In genomic region chr7:134669845-134670373, GRCh38 we compare ENCODE assay signal across 8 cellular contexts. TPM values are rescaled to one million over a fixed set of nuclear protein-coding genes. Genes with fewer than 3 reads are reported as not detected.
DNase-seq lines count a peak whose midpoint lies in the region; ATAC-seq and TF ChIP-seq lines count a peak whose summit lies in the region.

No MANE protein-coding gene starts in this region.

- peak overlapping the region; percentile 34 for H3K4me3 ChIP-seq in DOHH2 (ENCODE audit: low read length)
- H3K4me3 ChIP-seq in fibroblast of lung (replicated peaks in 1 of 4; ENCODE audit: control extremely low read depth in 1 of 4, insufficient read depth in 1 of 4, low read depth in 3 of 4, low read length in 4 of 4): peak overlapping the region in 1 of 4 experiments; percentile 13
- peak overlapping the region; percentile 40 to 51 (median 49) for H3K4me3 ChIP-seq in skeletal muscle tissue (ENCODE audit: low read length in 3 of 3)

- peak; percentile 22 for DNase-seq in NCI-H526 treated with DMSO at 0.1 percent for 48 hours (lab: John Stamatoyannopoulos, UW)
- peak in 2 of 3 experiments; percentile 32 to 44 for DNase-seq in activated CD8-positive, alpha-beta memory T cell treated with anti-CD3 and anti-CD28 coated beads for 48 hours (ENCODE audit: low read depth in 2 of 3, low spot score in 2 of 3)
- DNase-seq in fibroblast of lung (ENCODE audit: low read depth in 2 of 2): peak; percentile 68 to 94
- no peak for DNase-seq in HEK293T (ENCODE audit: extremely low spot score)

- no peaks in the 10 kb centered on the region for H3F3A ChIP-seq in DOHH2 (ENCODE audit: control insufficient read depth, insufficient read depth)

- CTCF ChIA-PET in HEK293T (lab: Yijun Ruan, JAX): no interaction called here

- ATAC-seq in HG02884 (IDR thresholded peaks at IDR 0.05; ENCODE audit: unreplicated experiment): peak; percentile 78
- no peak for ATAC-seq in HG03520 (IDR thresholded peaks at IDR 0.05; ENCODE audit: unreplicated experiment)

- peaks cover 44% of the 10 kb centered on the region for H3K4me1 ChIP-seq in DOHH2 (ENCODE audit: control insufficient read depth, low read length)
- peaks cover 2% of the 10 kb centered on the region for H3K4me1 ChIP-seq in fibroblast of lung (ENCODE audit: control insufficient read depth, extremely low read depth, insufficient read depth, low read length)
- peaks cover 14 to 19% (median 15%) of the 10 kb centered on the region in 3 donors for H3K4me1 ChIP-seq in skeletal muscle tissue (ENCODE audit: control insufficient read depth in 3 of 3, insufficient read depth in 3 of 3, low read length in 3 of 3)

- H3K36me3 ChIP-seq in DOHH2 (ENCODE audit: control insufficient read depth, low read length) (no peaks in the 10 kb centered on the region), fibroblast of lung (ENCODE audit: control insufficient read depth, insufficient read depth, low read length) (no peaks in the 10 kb centered on the region), skeletal muscle tissue (ENCODE audit: control insufficient read depth in 3 of 3, insufficient read depth in 3 of 3, low read length in 3 of 3) (no peaks in the 10 kb centered on the region)

- H3K27me3 ChIP-seq in DOHH2 (ENCODE audit: control insufficient read depth, low read length): no peaks in the 10 kb centered on the region
- H3K27me3 ChIP-seq in fibroblast of lung (ENCODE audit: control insufficient read depth, insufficient read depth, low read length): no peaks in the 10 kb centered on the region
- H3K27me3 ChIP-seq in skeletal muscle tissue (ENCODE audit: control insufficient read depth in 3 of 3, insufficient read depth in 3 of 3, low read length in 3 of 3): no peaks in the 10 kb centered on the region

- H3K79me2 ChIP-seq in DOHH2 (ENCODE audit: control insufficient read depth, low read length) (peaks cover 2% of the 10 kb centered on the region; the same call in 1 of the 2 replicates), fibroblast of lung (ENCODE audit: control insufficient read depth, insufficient read depth, low read length) (no peaks in the 10 kb centered on the region)

- H3K9me2 ChIP-seq in DOHH2 (replicated peaks; ENCODE audit: control insufficient read depth, low read length): no peaks in the 10 kb centered on the region

- H3K27ac ChIP-seq in DOHH2 (ENCODE audit: low read depth, low read length) (no peak overlapping the region), fibroblast of lung (ENCODE audit: insufficient read depth, low read length) (no peak overlapping the region), skeletal muscle tissue (ENCODE audit: low read depth, low read length) (peak overlapping the region; percentile 51)

- H4K20me1 ChIP-seq in DOHH2 (ENCODE audit: control insufficient read depth, insufficient read depth, low read depth, low read length): no peaks in the 10 kb centered on the region
- no peaks in the 10 kb centered on the region for H4K20me1 ChIP-seq in fibroblast of lung (ENCODE audit: control insufficient read depth, extremely low read depth, insufficient read depth, low read length)

- H3K9me3 ChIP-seq in DOHH2 (ENCODE audit: control insufficient read depth, insufficient read depth, low read length) (peaks cover 7% of the 10 kb centered on the region; the same call in 1 of the 2 replicates), fibroblast of lung (ENCODE audit: control insufficient read depth, insufficient read depth, low read depth, low read length) (no peaks in the 10 kb centered on the region), skeletal muscle tissue (ENCODE audit: control insufficient read depth in 3 of 3, low read length in 3 of 3) (no peaks in the 10 kb centered on the region)

- no peak overlapping the region for H2AFZ ChIP-seq in fibroblast of lung (ENCODE audit: low read length)

- H3K4me2 ChIP-seq in DOHH2 (ENCODE audit: low read length): peak overlapping the region; percentile 60
- H3K4me2 ChIP-seq in fibroblast of lung (ENCODE audit: extremely low read depth, insufficient read depth, low read length): peak overlapping the region; percentile 69

- TF ChIP-seq CTCF in DOHH2 (IDR thresholded peaks at IDR 0.05; ENCODE audit: low read depth, low read length, poor library complexity, severe bottlenecking) (no peak), fibroblast of lung (conservative IDR thresholded peaks at IDR 0.05 in 1 of 2, IDR thresholded peaks at IDR 0.05 in 1 of 2; ENCODE audit: low read depth in 1 of 2, low read length in 2 of 2) (no peak)

- POLR2A ChIA-PET in HEK293T (lab: Yijun Ruan, JAX): no interaction called here

- H3K9ac ChIP-seq in fibroblast of lung (ENCODE audit: insufficient read depth, low read length): no peak overlapping the region
- H3K9ac ChIP-seq in skeletal muscle tissue (ENCODE audit: low read depth in 1 of 3, low read length in 3 of 3): peak overlapping the region in 2 of 3 donors; percentile 50 to 58

TF ChIP-seq in HEK293T, 16 proteins besides CTCF, POLR2A, EP300 and RAD21:
- no peak for TF ChIP-seq BHLHE40 (IDR thresholded peaks at IDR 0.05; ENCODE audit: borderline replicate concordance)
- no peak for TF ChIP-seq FOXA1 (IDR thresholded peaks at IDR 0.05)
- no peak for TF ChIP-seq CTBP1 (IDR thresholded peaks at IDR 0.05; ENCODE audit: borderline replicate concordance)
- no peak for TF ChIP-seq FOXM1 (IDR thresholded peaks at IDR 0.05; ENCODE audit: borderline replicate concordance)
- no peak for TF ChIP-seq ARNT (IDR thresholded peaks at IDR 0.05)
- no peak for TF ChIP-seq PKNOX1 (IDR thresholded peaks at IDR 0.05)
- no peak for TF ChIP-seq NFRKB (IDR thresholded peaks at IDR 0.05)
- TF ChIP-seq ZNF384 (IDR thresholded peaks at IDR 0.05): no peak
- TF ChIP-seq SP1 (IDR thresholded peaks at IDR 0.05): no peak
- TF ChIP-seq LEF1 (IDR thresholded peaks at IDR 0.05; ENCODE audit: borderline replicate concordance): no peak
- TF ChIP-seq FOXK2 (IDR thresholded peaks at IDR 0.05): no peak
- no peak for TF ChIP-seq ELF4 (IDR thresholded peaks at IDR 0.05)
- no peak for TF ChIP-seq TARDBP (IDR thresholded peaks at IDR 0.05)
- no peak for TF ChIP-seq SUZ12 (IDR thresholded peaks at IDR 0.05)

RNA-seq across cellular contexts. Expression of gene BPGM, which starts 23.3 kb away (rescaled TPM):
- 19.0 and 25.8 TPM in 2 replicates for total RNA-seq in fibroblast of lung
- 24.0 and 29.7 TPM in 2 replicates for polyA plus RNA-seq in fibroblast of lung
- 13.7 and 16.8 TPM in 2 replicates for polyA plus RNA-seq in fibroblast of lung (2012)
- 1.6 TPM in 1 of 2 replicates, not detected in the other for polyA minus RNA-seq in fibroblast of lung (ENCODE audit: low replicate concordance)
- total RNA-seq in skeletal muscle tissue: 92.9 TPM
